Comparison of ENCODE assay signal across 16 cellular contexts in genomic region chr9:92564479-92564878, GRCh38. TPM values are rescaled to one million over a fixed set of nuclear protein-coding genes. Genes with fewer than 3 reads are reported as not detected.
DNase-seq lines count a peak whose midpoint lies in the region; ATAC-seq and TF ChIP-seq lines count a peak whose summit lies in the region.
"Had no signal": no experiment of that assay in that cellular context is flagged by ENCODE, and none has a peak within 500 bp of the region (broad histone marks: within the 10 kb centered on the region; RNA-seq: fewer than 3 reads in every experiment).

No MANE protein-coding gene starts in this region.

- ATAC-seq in left ventricle myocardium superior, result peak; percentile 51
- no peak for ATAC-seq in stimulated activated memory B cell treated with anti-CD40 and anti-IgM and Interleukin-4, amounts not matched to agents 10 μg/mL and 1 μg/mL and 100 μg/mL, for 72 hours
- ATAC-seq: pancreas had no signal

- peaks cover 5% of the 10 kb centered on the region for H3K9me3 Mint-ChIP-seq in stimulated activated memory B cell treated with anti-CD40 and anti-IgM and Interleukin-4, amounts not matched to agents 10 μg/mL and 1 μg/mL and 100 μg/mL, for 72 hours
- H3K9me3 Mint-ChIP-seq: activated CD4-positive, alpha-beta memory T cell treated with anti-CD3 and anti-CD28 coated beads, Interleukin-2, amount 10 ng/mL, durations not matched to agents 7 days and 5 days had no signal

- peaks cover 7% of the 10 kb centered on the region for H3K36me3 Mint-ChIP-seq in stimulated activated memory B cell treated with anti-CD40 and anti-IgM and Interleukin-4, amounts not matched to agents 10 μg/mL and 1 μg/mL and 100 μg/mL, for 72 hours

- intact Hi-C loops in left ventricle myocardium superior (cut with micrococcal nuclease), result no loop called here
- intact Hi-C loops in uterus (cut with DNase I; ENCODE audit: low total_unique reads), result no loop called here

- DNase-seq in left ventricle myocardium superior, result no peak
- no peak for DNase-seq in right atrium auricular region (ENCODE audit: low spot score)
- DNase-seq in NCI-H69 (lab: John Stamatoyannopoulos, UW), result peak; percentile 78
- DNase-seq in fibroblast of peridontal ligament (ENCODE audit: extremely low read depth), result peak; percentile 70
- no peak for DNase-seq in uterus
- DNase-seq in erythroblast (lab: John Stamatoyannopoulos, UW), result no peak
- no peak for DNase-seq in NCI-H1436 (lab: John Stamatoyannopoulos, UW)
- DNase-seq: ACHN; activated CD4-positive, alpha-beta memory T cell treated with anti-CD3 and anti-CD28 coated beads, Interleukin-2, amount 10 ng/mL, durations not matched to agents 7 days and 5 days; anterior cingulate cortex; GOT3; NCI-H1436 treated with DMSO at 0.1 percent for 48 hours; NK-92 treated with Interleukin-12 subunit alpha and Interleukin-12 subunit beta, amount 100 ng/mL, for 24 hours; pancreas; SIG-M5 had no signal

- H3K9me3 ChIP-seq in right atrium auricular region (no peaks in the 10 kb centered on the region), uterus (no peaks in the 10 kb centered on the region)
- H3K9me3 ChIP-seq: pancreas had no signal

- H3K27me3 ChIP-seq in right atrium auricular region (no peaks in the 10 kb centered on the region), uterus (no peaks in the 10 kb centered on the region)
- H3K27me3 ChIP-seq: pancreas had no signal

- H3K4me1 ChIP-seq in right atrium auricular region (peaks cover 0 to 25% of the 10 kb centered on the region in 2 donors), uterus (peaks cover 0 to 5% of the 10 kb centered on the region in 2 donors)
- H3K4me1 ChIP-seq: pancreas had no signal

- no peak overlapping the region for H3K4me3 Mint-ChIP-seq in stimulated activated memory B cell treated with anti-CD40 and anti-IgM and Interleukin-4, amounts not matched to agents 10 μg/mL and 1 μg/mL and 100 μg/mL, for 72 hours
- H3K4me3 Mint-ChIP-seq: activated CD4-positive, alpha-beta memory T cell treated with anti-CD3 and anti-CD28 coated beads, Interleukin-2, amount 10 ng/mL, durations not matched to agents 7 days and 5 days had no signal

- no peak overlapping the region for H3K27ac Mint-ChIP-seq in stimulated activated memory B cell treated with anti-CD40 and anti-IgM and Interleukin-4, amounts not matched to agents 10 μg/mL and 1 μg/mL and 100 μg/mL, for 72 hours
- H3K27ac Mint-ChIP-seq: activated CD4-positive, alpha-beta memory T cell treated with anti-CD3 and anti-CD28 coated beads, Interleukin-2, amount 10 ng/mL, durations not matched to agents 7 days and 5 days had no signal

- H3K36me3 ChIP-seq in right atrium auricular region (no peaks in the 10 kb centered on the region), uterus (no peaks in the 10 kb centered on the region)
- H3K36me3 ChIP-seq: pancreas had no signal

- H3K4me1 Mint-ChIP-seq in stimulated activated memory B cell treated with anti-CD40 and anti-IgM and Interleukin-4, amounts not matched to agents 10 μg/mL and 1 μg/mL and 100 μg/mL, for 72 hours, result no peaks in the 10 kb centered on the region
- H3K4me1 Mint-ChIP-seq: activated CD4-positive, alpha-beta memory T cell treated with anti-CD3 and anti-CD28 coated beads, Interleukin-2, amount 10 ng/mL, durations not matched to agents 7 days and 5 days had no signal

- H3K27ac ChIP-seq in right atrium auricular region, result no peak overlapping the region
- H3K27ac ChIP-seq in uterus, result peak overlapping the region; percentile 10 to 36
- H3K27ac ChIP-seq: pancreas had no signal

- H3K4me3 ChIP-seq in right atrium auricular region, result no peak overlapping the region
- no peak overlapping the region for H3K4me3 ChIP-seq in uterus
- H3K4me3 ChIP-seq: pancreas had no signal

- H3K27me3 Mint-ChIP-seq in stimulated activated memory B cell treated with anti-CD40 and anti-IgM and Interleukin-4, amounts not matched to agents 10 μg/mL and 1 μg/mL and 100 μg/mL, for 72 hours, result no peaks in the 10 kb centered on the region

- TF ChIP-seq CTCF in right atrium auricular region (IDR thresholded peaks at IDR 0.05) (no peak), uterus (IDR thresholded peaks at IDR 0.05) (no peak)

- TF ChIP-seq POLR2A in uterus (IDR thresholded peaks at IDR 0.05) (no peak), erythroblast (IDR thresholded peaks at IDR 0.05; ENCODE audit: low read length) (no peak)

RNA-seq across cellular contexts. Expression of gene ECM2, which starts 28.7 kb away (rescaled TPM):
- 5.3 TPM for total RNA-seq in left ventricle myocardium superior
- 10 to 100 TPM in 1 of 2 donors, 1 to 10 TPM in 1; 7.3 to 18.5 TPM for total RNA-seq in right atrium auricular region
- 10 to 100 TPM; 21.8 to 34.0 (median 27.7) TPM for total RNA-seq in uterus
- total RNA-seq: activated CD4-positive, alpha-beta memory T cell treated with anti-CD3 and anti-CD28 coated beads, Interleukin-2, amount 10 ng/mL, durations not matched to agents 7 days and 5 days had no signal

Comparison
In these comparisons a context has a peak if more than half of its experiments do, and no peak if none do; other contexts are left out.
1. DNase-seq: peak in NCI-H69 (single experiment) and fibroblast of peridontal ligament (single experiment); none in left ventricle myocardium superior (single experiment), right atrium auricular region (single experiment), uterus (0 of 2), erythroblast (0 of 2) and NCI-H1436 (single experiment).
2. H3K27ac ChIP-seq: peak in uterus (2 of 2); none in right atrium auricular region (0 of 2).